ENCODE assay signal across 14 cellular contexts in genomic region chr5:168656633-168657032, GRCh38.
DNase-seq lines count a peak whose midpoint lies in the region; ATAC-seq, FAIRE-seq and TF ChIP-seq lines count a peak whose summit lies in the region.
"Had no signal": no experiment of that assay in that cellular context is flagged by ENCODE, and none has a peak within 500 bp of the region (broad histone marks: within the 10 kb centered on the region; RNA-seq: fewer than 3 reads in every experiment).

No MANE protein-coding gene starts in this region.

- no peak overlapping the region for H2AFZ ChIP-seq in PC-9

- no peak overlapping the region for H3K27ac ChIP-seq in PC-9
- H3K27ac ChIP-seq: BLaER1 treated with 17β-estradiol and CSF1 and Interleukin-3, amounts not matched to agents 10 nM and 100 nM; KMS-11; thoracic aorta had no signal

- H3K79me2 ChIP-seq in PC-9 (ENCODE audit: low read depth), result no peaks in the 10 kb centered on the region

- no peaks in the 10 kb centered on the region for H4K20me1 ChIP-seq in PC-9 (ENCODE audit: insufficient read depth)
- H4K20me1 ChIP-seq: BLaER1 treated with 17β-estradiol and CSF1 and Interleukin-3, amounts not matched to agents 10 nM and 100 nM had no signal

- H3K36me3 ChIP-seq in bronchial epithelial cell (ENCODE audit: control insufficient read depth, insufficient read depth, low read length), result no peaks in the 10 kb centered on the region
- no peaks in the 10 kb centered on the region for H3K36me3 ChIP-seq in PC-9 (ENCODE audit: low read depth)
- H3K36me3 ChIP-seq: BLaER1 treated with 17β-estradiol and CSF1 and Interleukin-3, amounts not matched to agents 10 nM and 100 nM; thoracic aorta had no signal

- DNase-seq in AG08395 (ENCODE audit: low spot score), result peak; percentile 45
- DNase-seq in NCI-H1105 (lab: John Stamatoyannopoulos, UW), result peak; percentile 9
- DNase-seq in bronchial epithelial cell (ENCODE audit: low read depth), result peak; percentile 82
- DNase-seq in iris pigment epithelial cell (ENCODE audit: low read depth), result peak; percentile 28
- no peak for DNase-seq in SKM-1 (lab: John Stamatoyannopoulos, UW; ENCODE audit: unreplicated experiment)
- DNase-seq in PC-9, result no peak
- DNase-seq: activated CD4-positive, alpha-beta T cell treated with anti-CD3 and anti-CD28 coated beads, Interleukin-2, amount 50 U/mL, for 1 hour; H7; NCI-H345 had no signal

- no peak overlapping the region for H3K4me2 ChIP-seq in PC-9
- H3K4me2 ChIP-seq: BLaER1 treated with 17β-estradiol and CSF1 and Interleukin-3, amounts not matched to agents 10 nM and 100 nM; KMS-11 had no signal

- H3K9me3 ChIP-seq in PC-9 (ENCODE audit: insufficient read depth, low read depth), result no peaks in the 10 kb centered on the region
- H3K9me3 ChIP-seq: BLaER1 treated with 17β-estradiol and CSF1 and Interleukin-3, amounts not matched to agents 10 nM and 100 nM; thoracic aorta had no signal

- no TSS peak for BruUV-seq in PC-9 (replicated peaks; lab: Mats Ljungman, UMichigan)

- H3F3A ChIP-seq in PC-9 (ENCODE audit: insufficient read depth, low read depth), result no peaks in the 10 kb centered on the region

- ATAC-seq in GM21619 (IDR thresholded peaks at IDR 0.05; ENCODE audit: unreplicated experiment) (no peak), HG03571 (IDR thresholded peaks at IDR 0.05; ENCODE audit: unreplicated experiment) (no peak)

- H3K4me1 ChIP-seq in PC-9 (replicated peaks; ENCODE audit: insufficient read depth), result no peaks in the 10 kb centered on the region

- no peaks in the 10 kb centered on the region for H3K9me2 ChIP-seq in PC-9 (ENCODE audit: insufficient read depth)

- TF ChIP-seq CTCF in bronchial epithelial cell (IDR thresholded peaks at IDR 0.05; ENCODE audit: insufficient read depth, low read length, severe bottlenecking) (no peak), PC-9 (conservative IDR thresholded peaks at IDR 0.05) (no peak)

- CTCF ChIA-PET in PC-9 (lab: Charles Lee), result no interaction called here

- FAIRE-seq in bronchial epithelial cell (lab: Jason Lieb, UNC), result peak; percentile 72

- no peak overlapping the region for H3K4me3 ChIP-seq in bronchial epithelial cell (ENCODE audit: low read depth, low read length)
- no peak overlapping the region for H3K4me3 ChIP-seq in PC-9
- H3K4me3 ChIP-seq: BLaER1 treated with 17β-estradiol and CSF1 and Interleukin-3, amounts not matched to agents 10 nM and 100 nM; thoracic aorta had no signal

- intact Hi-C loops in PC-9 (cut with micrococcal nuclease; ENCODE audit: unreplicated experiment), result no loop called here

- H3K27me3 ChIP-seq in bronchial epithelial cell (ENCODE audit: control insufficient read depth, insufficient read depth, low read length) (no peaks in the 10 kb centered on the region), PC-9 (ENCODE audit: insufficient read depth, low read depth) (no peaks in the 10 kb centered on the region)
- H3K27me3 ChIP-seq: BLaER1 treated with 17β-estradiol and CSF1 and Interleukin-3, amounts not matched to agents 10 nM and 100 nM had no signal

- POLR2A ChIA-PET in PC-9 (lab: Charles Lee; ENCODE audit: unreplicated experiment), result interaction anchor here (0.6 kb wide), 1 partner anchor 54 kb away, joined by 3 read pairs; no protein-coding TSS in a partner anchor

Comparison
In these comparisons a context has a peak if more than half of its experiments do, and no peak if none do; other contexts are left out.
1. DNase-seq: peak in AG08395 (single experiment), NCI-H1105 (single experiment), bronchial epithelial cell (single experiment) and iris pigment epithelial cell (single experiment); none in SKM-1 (single experiment) and PC-9 (0 of 2).